Comparison of ENCODE assay signal across 9 cellular contexts in the genomic region with DNA sequence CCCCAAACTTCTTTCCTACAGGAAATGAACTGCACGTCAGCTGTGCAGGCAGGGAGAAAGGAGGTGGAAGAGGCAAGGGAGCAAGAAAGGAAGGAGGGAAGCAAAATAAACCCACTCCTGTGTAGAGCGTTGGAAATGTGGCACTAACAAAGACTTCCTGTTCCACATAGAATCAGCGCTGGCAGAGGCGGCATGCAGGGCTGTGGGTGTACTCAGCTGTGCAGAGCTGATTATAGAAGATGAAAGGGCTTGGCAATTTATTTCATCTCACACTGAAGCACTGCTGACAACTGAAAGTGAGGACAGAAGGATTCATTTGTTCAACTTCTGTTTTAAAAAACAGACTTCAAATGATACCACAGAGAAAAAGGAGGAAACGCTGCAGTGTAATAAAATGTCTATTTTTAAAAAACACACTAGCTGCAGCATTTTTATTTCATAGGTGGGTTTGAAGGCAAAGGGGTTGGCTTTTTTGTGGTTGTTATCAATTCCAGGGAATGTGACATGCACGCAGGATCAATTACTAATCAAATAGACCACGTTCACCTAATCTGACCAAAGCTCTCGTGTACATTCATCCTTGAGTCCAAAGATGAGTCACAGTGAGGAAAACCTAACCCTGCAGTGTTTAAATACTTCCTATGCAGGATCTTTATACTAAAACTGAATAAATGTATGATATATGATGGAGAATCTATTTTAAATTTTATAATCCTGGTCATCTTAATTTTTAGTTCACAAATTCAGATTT.
DNase-seq lines count a peak whose midpoint lies in the region; ATAC-seq, FAIRE-seq and TF ChIP-seq lines count a peak whose summit lies in the region.
"Had no signal": no experiment of that assay in that cellular context is flagged by ENCODE, and none has a peak within 500 bp of the region (broad histone marks: within the 10 kb centered on the region; RNA-seq: fewer than 3 reads in every experiment).

No MANE protein-coding gene starts in this region.

- H3K4me3 ChIP-seq in bronchial epithelial cell (ENCODE audit: low read depth, low read length), result no peak overlapping the region
- H3K4me3 ChIP-seq: SJSA1 had no signal

- no peaks in the 10 kb centered on the region for H3K36me3 Mint-ChIP-seq in naive thymus-derived CD8-positive, alpha-beta T cell
- H3K36me3 Mint-ChIP-seq in natural killer cell, result no peaks in the 10 kb centered on the region

- no peaks in the 10 kb centered on the region for H3K36me3 ChIP-seq in bronchial epithelial cell (ENCODE audit: control insufficient read depth, insufficient read depth, low read length)
- H3K36me3 ChIP-seq: SJSA1 had no signal

- H3K27me3 ChIP-seq in bronchial epithelial cell (ENCODE audit: control insufficient read depth, insufficient read depth, low read length), result no peaks in the 10 kb centered on the region
- H3K27me3 ChIP-seq: SJSA1 had no signal

- H3K4me1 Mint-ChIP-seq in naive thymus-derived CD8-positive, alpha-beta T cell, result peaks cover 0 to 36% (median 20%) of the 10 kb centered on the region in 4 donors
- H3K4me1 Mint-ChIP-seq in natural killer cell, result peaks cover 0 to 6% of the 10 kb centered on the region in 2 donors

- peaks cover 0 to 4% (median 0%) of the 10 kb centered on the region in 9 donors for H3K9me3 Mint-ChIP-seq in naive thymus-derived CD8-positive, alpha-beta T cell
- H3K9me3 Mint-ChIP-seq in natural killer cell, result peaks cover under 1 to 4% of the 10 kb centered on the region in 2 donors

- ATAC-seq in naive thymus-derived CD8-positive, alpha-beta T cell, result peak; percentile 67 to 83
- ATAC-seq in natural killer cell (no peak), HG02678 (IDR thresholded peaks at IDR 0.05; ENCODE audit: unreplicated experiment) (no peak)

- no peak for FAIRE-seq in bronchial epithelial cell (lab: Jason Lieb, UNC)

- H3K4me3 Mint-ChIP-seq in naive thymus-derived CD8-positive, alpha-beta T cell, result peak overlapping the region in 9 of 10 donors; percentile 2 to 70 (median 47)
- no peak overlapping the region for H3K4me3 Mint-ChIP-seq in natural killer cell

- intact Hi-C loops in natural killer cell (cut with micrococcal nuclease), result no loop called here

- POLR2A ChIA-PET in naive thymus-derived CD8-positive, alpha-beta T cell (lab: Charles Lee), result no interaction called here

- H3K27ac Mint-ChIP-seq in naive thymus-derived CD8-positive, alpha-beta T cell, result peak overlapping the region in 9 of 10 donors; percentile 36 to 77 (median 58)
- H3K27ac Mint-ChIP-seq in natural killer cell, result no peak overlapping the region

- TF ChIP-seq CTCF in bronchial epithelial cell (IDR thresholded peaks at IDR 0.05; ENCODE audit: insufficient read depth, low read length, severe bottlenecking) (no peak), natural killer cell (IDR thresholded peaks at IDR 0.05) (no peak)

- peak; percentile 93 for DNase-seq in DMS53 (lab: John Stamatoyannopoulos, UW)
- peak; percentile 10 to 27 for DNase-seq in NCI-H1930 (lab: John Stamatoyannopoulos, UW)
- peak; percentile 76 for DNase-seq in bronchial epithelial cell (ENCODE audit: low read depth)
- peak in 8 of 10 donors; percentile 1 to 64 (median 14) for DNase-seq in naive thymus-derived CD8-positive, alpha-beta T cell
- DNase-seq in effector CD4-positive, alpha-beta T cell, result no peak
- DNase-seq in natural killer cell, result no peak
- no peak for DNase-seq in HCEC 1CT

- no peaks in the 10 kb centered on the region for H3K27me3 Mint-ChIP-seq in naive thymus-derived CD8-positive, alpha-beta T cell
- H3K27me3 Mint-ChIP-seq in natural killer cell (ENCODE audit: low read depth in 2 of 2), result no peaks in the 10 kb centered on the region

Comparison
In these comparisons a context has a peak if more than half of its experiments do, and no peak if none do; other contexts are left out.
1. DNase-seq: peak in DMS53 (single experiment), NCI-H1930 (2 of 2), bronchial epithelial cell (single experiment) and naive thymus-derived CD8-positive, alpha-beta T cell (8 of 10); none in effector CD4-positive, alpha-beta T cell (single experiment), natural killer cell (single experiment) and HCEC 1CT (single experiment).
2. ATAC-seq: peak in naive thymus-derived CD8-positive, alpha-beta T cell (2 of 2); none in natural killer cell (0 of 3) and HG02678 (single experiment).
3. H3K27ac Mint-ChIP-seq: peak in naive thymus-derived CD8-positive, alpha-beta T cell (9 of 10); none in natural killer cell (0 of 2).